In genomic region chr5:108529381-108529780, GRCh38 we compare ENCODE assay signal across 22 cellular contexts.
A peak's percentile ranks its signal among the peaks of the same experiment; 100 is the strongest.
DNase-seq lines count a peak whose midpoint lies in the region; ATAC-seq, FAIRE-seq and TF ChIP-seq lines count a peak whose summit lies in the region.
"Had no signal": no experiment of that assay in that cellular context is flagged by ENCODE, and none has a peak within 500 bp of the region (broad histone marks: within the 10 kb centered on the region; RNA-seq: fewer than 3 reads in every experiment).

No MANE protein-coding gene starts in this region.

- H3K79me2 ChIP-seq in astrocyte (ENCODE audit: insufficient read depth, low read length), result no peaks in the 10 kb centered on the region

- H4K20me1 ChIP-seq in astrocyte (ENCODE audit: insufficient read depth, low read length), result no peaks in the 10 kb centered on the region

- H3K27ac Mint-ChIP-seq in astrocyte (ENCODE audit: unreplicated experiment), result peak overlapping the region; percentile 47
- no peak overlapping the region for H3K27ac Mint-ChIP-seq in activated naive CD4-positive, alpha-beta T cell treated with anti-CD3 and anti-CD28 coated beads, Interleukin-2, amount 10 ng/mL, durations not matched to agents 7 days and 5 days
- H3K27ac Mint-ChIP-seq: activated CD4-positive, alpha-beta T cell treated with anti-CD3 and anti-CD28 coated beads, Interleukin-2, amount 10 ng/mL, durations not matched to agents 7 days and 5 days; endodermal cell; mesothelial cell of epicardium had no signal

- H3K27ac ChIP-seq in cardiac muscle cell (peak overlapping the region; percentile 99), right atrium auricular region (no peak overlapping the region), astrocyte (ENCODE audit: low read depth, low read length) (no peak overlapping the region)
- H3K27ac ChIP-seq: C4-2B had no signal

- peak; percentile 66 for FAIRE-seq in astrocyte (lab: Jason Lieb, UNC)
- FAIRE-seq: colon, HTR-8/SVneo, urothelium cell line had no signal

- H3K36me3 Mint-ChIP-seq in astrocyte (ENCODE audit: low read depth, unreplicated experiment), result no peaks in the 10 kb centered on the region
- H3K36me3 Mint-ChIP-seq in activated naive CD4-positive, alpha-beta T cell treated with anti-CD3 and anti-CD28 coated beads, Interleukin-2, amount 10 ng/mL, durations not matched to agents 7 days and 5 days, result no peaks in the 10 kb centered on the region

- peaks cover 14% of the 10 kb centered on the region for H3K4me1 ChIP-seq in cardiac muscle cell (ENCODE audit: low read depth)
- peaks cover 0 to 7% of the 10 kb centered on the region in 2 donors for H3K4me1 ChIP-seq in right atrium auricular region
- H3K4me1 ChIP-seq in astrocyte (ENCODE audit: insufficient read depth, low read length), result no peaks in the 10 kb centered on the region

- H3K4me3 Mint-ChIP-seq in astrocyte (ENCODE audit: unreplicated experiment), result no peak overlapping the region
- H3K4me3 Mint-ChIP-seq in activated naive CD4-positive, alpha-beta T cell treated with anti-CD3 and anti-CD28 coated beads, Interleukin-2, amount 10 ng/mL, durations not matched to agents 7 days and 5 days, result no peak overlapping the region
- H3K4me3 Mint-ChIP-seq: activated CD4-positive, alpha-beta T cell treated with anti-CD3 and anti-CD28 coated beads, Interleukin-2, amount 10 ng/mL, durations not matched to agents 7 days and 5 days; endodermal cell; mesothelial cell of epicardium; neural crest cell had no signal

- no peak overlapping the region for H3K4me2 ChIP-seq in astrocyte (ENCODE audit: low read length)

- H3K9me3 Mint-ChIP-seq in astrocyte (ENCODE audit: unreplicated experiment), result peaks cover 7% of the 10 kb centered on the region
- peaks cover 5% of the 10 kb centered on the region for H3K9me3 Mint-ChIP-seq in activated naive CD4-positive, alpha-beta T cell treated with anti-CD3 and anti-CD28 coated beads, Interleukin-2, amount 10 ng/mL, durations not matched to agents 7 days and 5 days

- H3K36me3 ChIP-seq in cardiac muscle cell (no peaks in the 10 kb centered on the region), right atrium auricular region (no peaks in the 10 kb centered on the region), astrocyte (ENCODE audit: insufficient read depth, low read length) (no peaks in the 10 kb centered on the region)

- peaks cover 26% of the 10 kb centered on the region for H3K4me1 Mint-ChIP-seq in astrocyte (ENCODE audit: low read depth, unreplicated experiment)
- no peaks in the 10 kb centered on the region for H3K4me1 Mint-ChIP-seq in activated naive CD4-positive, alpha-beta T cell treated with anti-CD3 and anti-CD28 coated beads, Interleukin-2, amount 10 ng/mL, durations not matched to agents 7 days and 5 days
- H3K4me1 Mint-ChIP-seq: activated CD4-positive, alpha-beta T cell treated with anti-CD3 and anti-CD28 coated beads, Interleukin-2, amount 10 ng/mL, durations not matched to agents 7 days and 5 days; endodermal cell; neural crest cell had no signal

- H3K9ac ChIP-seq in astrocyte (ENCODE audit: low read length), result no peak overlapping the region

- peak in 1 of 2 donors; percentile 47 for DNase-seq in cardiac muscle cell (ENCODE audit: low read depth in 1 of 2, low spot score in 1 of 2)
- DNase-seq in right atrium auricular region (ENCODE audit: low spot score), result no peak
- DNase-seq in astrocyte (ENCODE audit: low read depth), result peak; percentile 55
- DNase-seq in hepatic stellate cell (ENCODE audit: low spot score), result peak; percentile 19
- peak; percentile 76 for DNase-seq in stromal cell of bone marrow (ENCODE audit: low read depth)
- DNase-seq in activated naive CD4-positive, alpha-beta T cell treated with anti-CD3 and anti-CD28 coated beads, Interleukin-2, amount 10 ng/mL, durations not matched to agents 7 days and 5 days, result no peak
- no peak for DNase-seq in T-helper 9 cell
- DNase-seq: 8988T; activated CD4-positive, alpha-beta T cell treated with anti-CD3 and anti-CD28 coated beads, Interleukin-2, amount 10 ng/mL, durations not matched to agents 7 days and 5 days; activated CD8-positive, alpha-beta memory T cell treated with anti-CD3 and anti-CD28 coated beads, Interleukin-2, amount 50 U/mL, for 48 hours; activated effector memory CD4-positive, alpha-beta T cell treated with Interleukin-2 at 50 U/mL for 16 hours; endodermal cell; Kasumi-1; left cardiac atrium; substantia nigra had no signal

- H3K27me3 ChIP-seq in cardiac muscle cell (no peaks in the 10 kb centered on the region), right atrium auricular region (no peaks in the 10 kb centered on the region), astrocyte (ENCODE audit: insufficient read depth, low read length) (no peaks in the 10 kb centered on the region)

- H3K9me3 ChIP-seq in cardiac muscle cell (ENCODE audit: low read depth) (no peaks in the 10 kb centered on the region), right atrium auricular region (peaks cover 0 to 7% of the 10 kb centered on the region in 2 donors), astrocyte (ENCODE audit: insufficient read depth, low read depth, low read length) (no peaks in the 10 kb centered on the region)

- H3K4me3 ChIP-seq in cardiac muscle cell (no peak overlapping the region), right atrium auricular region (no peak overlapping the region), astrocyte (ENCODE audit: insufficient read depth, low read depth, low read length) (no peak overlapping the region)

- TF ChIP-seq CTCF in cardiac muscle cell (IDR thresholded peaks at IDR 0.05; ENCODE audit: low read depth, low read length) (no peak), right atrium auricular region (IDR thresholded peaks at IDR 0.05) (no peak), astrocyte (IDR thresholded peaks at IDR 0.05; ENCODE audit: insufficient read depth, low read depth, low read length) (no peak)

- H2AFZ ChIP-seq in astrocyte (ENCODE audit: low read depth, low read length), result no peak overlapping the region

- H3K27me3 Mint-ChIP-seq in astrocyte (ENCODE audit: low read depth, unreplicated experiment), result no peaks in the 10 kb centered on the region
- H3K27me3 Mint-ChIP-seq in activated naive CD4-positive, alpha-beta T cell treated with anti-CD3 and anti-CD28 coated beads, Interleukin-2, amount 10 ng/mL, durations not matched to agents 7 days and 5 days, result peaks cover 7% of the 10 kb centered on the region

- CTCF ChIA-PET in activated naive CD4-positive, alpha-beta T cell treated with anti-CD3 and anti-CD28 coated beads, Interleukin-2, amount 10 ng/mL, durations not matched to agents 7 days and 5 days (lab: Charles Lee), result no interaction called here

- no peak for ATAC-seq in HG03571 (IDR thresholded peaks at IDR 0.05; ENCODE audit: unreplicated experiment)
- ATAC-seq: left cardiac atrium had no signal

Comparison
In these comparisons a context has a peak if more than half of its experiments do, and no peak if none do; other contexts are left out.
1. DNase-seq: peak in astrocyte (single experiment), hepatic stellate cell (single experiment) and stromal cell of bone marrow (single experiment); none in right atrium auricular region (single experiment), activated naive CD4-positive, alpha-beta T cell treated with anti-CD3 and anti-CD28 coated beads, Interleukin-2, amount 10 ng/mL, durations not matched to agents 7 days and 5 days (single experiment) and T-helper 9 cell (single experiment).